10 cellular contexts compared by ENCODE assay signal in genomic region chr17:82298538-82299421, GRCh38. TPM values are rescaled to one million over a fixed set of nuclear protein-coding genes. Genes with fewer than 3 reads are reported as not detected.
DNase-seq lines count a peak whose midpoint lies in the region; ATAC-seq and TF ChIP-seq lines count a peak whose summit lies in the region.
"Had no signal": no experiment of that assay in that cellular context is flagged by ENCODE, and none has a peak within 500 bp of the region (broad histone marks: within the 10 kb centered on the region; RNA-seq: fewer than 3 reads in every experiment).

No MANE protein-coding gene starts in this region.

- H3K4me1 ChIP-seq in adipocyte (ENCODE audit: control insufficient read depth, insufficient read depth, low read length) (peaks cover 25% of the 10 kb centered on the region), lower lobe of right lung (peaks cover 61% of the 10 kb centered on the region), tibial nerve (peaks cover 0 to 62% (median 35%) of the 10 kb centered on the region in 4 donors)

- TF ChIP-seq CTCF in lower lobe of right lung (IDR thresholded peaks at IDR 0.05) (no peak), tibial nerve (IDR thresholded peaks at IDR 0.05) (no peak)

- H3K4me1 Mint-ChIP-seq in activated naive CD4-positive, alpha-beta T cell treated with anti-CD3 and anti-CD28 coated beads, Interleukin-2, amount 10 ng/mL, durations not matched to agents 7 days and 5 days, result peaks cover 93% of the 10 kb centered on the region

- CTCF ChIA-PET in activated naive CD4-positive, alpha-beta T cell treated with anti-CD3 and anti-CD28 coated beads, Interleukin-2, amount 10 ng/mL, durations not matched to agents 7 days and 5 days (lab: Charles Lee), result interaction anchor here (0.7 to 5.1 kb wide), 9 partner anchors 18 to 126 kb away, joined by 3 to 55 read pairs (median 3); partner anchors contain the start of gene CD7

- H3K36me3 ChIP-seq in adipocyte (ENCODE audit: control insufficient read depth, insufficient read depth, low read length, severe bottlenecking), result no peaks in the 10 kb centered on the region
- H3K36me3 ChIP-seq in lower lobe of right lung, result no peaks in the 10 kb centered on the region
- no peaks in the 10 kb centered on the region for H3K36me3 ChIP-seq in tibial nerve
- H3K36me3 ChIP-seq: HAP-1 had no signal

- H3K4me3 ChIP-seq in adipocyte (ENCODE audit: low read length), result peak overlapping the region; percentile 80
- H3K4me3 ChIP-seq in lower lobe of right lung, result peak overlapping the region; percentile 56
- H3K4me3 ChIP-seq in tibial nerve, result peak overlapping the region; percentile 25 to 51 (median 45)
- H3K4me3 ChIP-seq: HAP-1 had no signal

- DNase-seq in activated naive CD4-positive, alpha-beta T cell treated with anti-CD3 and anti-CD28 coated beads, Interleukin-2, amount 10 ng/mL, durations not matched to agents 7 days and 5 days, result no peak
- DNase-seq in activated naive CD4-positive, alpha-beta T cell treated with Interleukin-2 at 50 U/mL for 16 hours, result no peak
- no peak for DNase-seq in adipocyte (ENCODE audit: low read depth)
- no peak for DNase-seq in lower lobe of right lung
- no peak for DNase-seq in tibial nerve (ENCODE audit: low spot score in 2 of 2)
- DNase-seq in NCI-H526 (lab: John Stamatoyannopoulos, UW), result no peak
- DNase-seq in nucleus accumbens (lab: John Stamatoyannopoulos, UW), result no peak

- peaks cover 3% of the 10 kb centered on the region for H3K27me3 Mint-ChIP-seq in activated naive CD4-positive, alpha-beta T cell treated with anti-CD3 and anti-CD28 coated beads, Interleukin-2, amount 10 ng/mL, durations not matched to agents 7 days and 5 days

- H3K4me3 Mint-ChIP-seq in activated naive CD4-positive, alpha-beta T cell treated with anti-CD3 and anti-CD28 coated beads, Interleukin-2, amount 10 ng/mL, durations not matched to agents 7 days and 5 days, result peak overlapping the region; percentile 92

- no peak for TF ChIP-seq EP300 in tibial nerve (IDR thresholded peaks at IDR 0.05)

- ATAC-seq in lower lobe of right lung, result no peak
- no peak for ATAC-seq in GM19467 (IDR thresholded peaks at IDR 0.05; ENCODE audit: unreplicated experiment)

- no peaks in the 10 kb centered on the region for H3K9me3 ChIP-seq in adipocyte (ENCODE audit: control insufficient read depth, low read length)
- H3K9me3 ChIP-seq in lower lobe of right lung, result no peaks in the 10 kb centered on the region
- no peaks in the 10 kb centered on the region for H3K9me3 ChIP-seq in tibial nerve
- H3K9me3 ChIP-seq: HAP-1 had no signal

- H3K9me3 Mint-ChIP-seq in activated naive CD4-positive, alpha-beta T cell treated with anti-CD3 and anti-CD28 coated beads, Interleukin-2, amount 10 ng/mL, durations not matched to agents 7 days and 5 days, result no peaks in the 10 kb centered on the region

- 72 to 74% methylated on average over 25 to 27 of the region's 27 CpGs for WGBS in tibial nerve, 2 donors

- peak overlapping the region; percentile 100 for H3K27ac Mint-ChIP-seq in activated naive CD4-positive, alpha-beta T cell treated with anti-CD3 and anti-CD28 coated beads, Interleukin-2, amount 10 ng/mL, durations not matched to agents 7 days and 5 days

- peak overlapping the region; percentile 85 for H3K9ac ChIP-seq in adipocyte (ENCODE audit: low read length)

- peak overlapping the region; percentile 95 for H3K27ac ChIP-seq in lower lobe of right lung
- peak overlapping the region; percentile 52 to 90 (median 89) for H3K27ac ChIP-seq in tibial nerve

- peaks cover 3% of the 10 kb centered on the region for H3K36me3 Mint-ChIP-seq in activated naive CD4-positive, alpha-beta T cell treated with anti-CD3 and anti-CD28 coated beads, Interleukin-2, amount 10 ng/mL, durations not matched to agents 7 days and 5 days

- TF ChIP-seq POLR2A in tibial nerve (IDR thresholded peaks at IDR 0.05), result no peak

- H3K27me3 ChIP-seq in adipocyte (replicated peaks; ENCODE audit: control insufficient read depth, insufficient read depth, low read length) (no peaks in the 10 kb centered on the region), lower lobe of right lung (ENCODE audit: low read depth) (no peaks in the 10 kb centered on the region), tibial nerve (no peaks in the 10 kb centered on the region)

- intact Hi-C loops in lower lobe of right lung (cut with DNase I), result no loop called here

RNA-seq across cellular contexts. Expression of gene CD7, which starts 18.6 kb away (rescaled TPM):
- 7.1 TPM for total RNA-seq in lower lobe of right lung
- total RNA-seq in tibial nerve, result under 1 TPM in 2 of 4 donors, not detected in 2; 0.63 to 0.90 TPM
- total RNA-seq: Daoy had no signal

RNA-seq across cellular contexts. Expression of gene CSNK1D, which starts 25.3 kb away (rescaled TPM):
- total RNA-seq in lower lobe of right lung (146 TPM), tibial nerve (100 to 1,000 TPM in 3 of 4 donors, 10 to 100 TPM in 1; 93.9 to 160 (median 124) TPM)

RNA-seq across cellular contexts. Expression of gene SECTM1, which starts 34.8 kb away (rescaled TPM):
- 44.5 TPM for total RNA-seq in lower lobe of right lung
- 10 to 100 TPM in 3 of 4 donors, 1 to 10 TPM in 1; 6.9 to 12.6 (median 11.3) TPM for total RNA-seq in tibial nerve
